34 cellular contexts compared by ENCODE assay signal in genomic region chr11:86922225-86922624, GRCh38. TPM values are rescaled to one million over a fixed set of nuclear protein-coding genes. Genes with fewer than 3 reads are reported as not detected.
"Had no signal": no experiment of that assay in that cellular context is flagged by ENCODE, and none has a peak within 500 bp of the region (broad histone marks: within the 10 kb centered on the region; RNA-seq: fewer than 3 reads in every experiment).

No MANE protein-coding gene starts in this region.

- H3K4me3 Mint-ChIP-seq: activated B cell treated with CpG ODN at 0.5 μM for 24 hours; activated CD4-positive, alpha-beta memory T cell treated with anti-CD3 and anti-CD28 coated beads for 36 hours; activated CD4-positive, alpha-beta T cell treated with anti-CD3 and anti-CD28 coated beads, Interleukin-2, amount 10 ng/mL, durations not matched to agents 24 days and 14 days; activated CD8-positive, alpha-beta T cell treated with anti-CD3 and anti-CD28 coated beads for 36 hours; activated naive CD4-positive, alpha-beta T cell treated with anti-CD3 and anti-CD28 coated beads for 36 hours; activated naive CD8-positive, alpha-beta T cell treated with anti-CD3 and anti-CD28 coated beads for 36 hours; activated T-cell treated with anti-CD3 and anti-CD28 coated beads, Interleukin-2, amount 50 U/mL, for 4 hours; activated T-cell treated with anti-CD3 and anti-CD28 coated beads, Interleukin-2, amount 50 U/mL, for 72 hours; activated T-helper 1 cell treated with anti-CD3 and anti-CD28 coated beads, Interleukin-12 subunit alpha, Interleukin-12 subunit beta, Interleukin-2, Interleukin-4 antibody, amounts not matched to agents 30 ng/mL and 10 ng/mL and 1 ng/mL, durations not matched to agents 14 hours and 24 hours and 36 hours; activated T-helper 17 cell treated with anti-CD3 and anti-CD28 coated beads, Interleukin-2, amount 50 U/mL, for 72 hours; T-helper 1 cell treated with Interleukin-12 subunit alpha and Interleukin-12 subunit beta and Interleukin-4 antibody, amounts not matched to agents 30 μg/mL and 1 μg/mL, for 36 hours; T-helper 2 cell treated with Interferon-gamma antibody and Interleukin-4, amounts not matched to agents 5 μg/mL and 100 μg/mL, for 36 hours had no signal

- H3K36me3 ChIP-seq: adrenal gland, brain microvascular endothelial cell, breast epithelium had no signal

- H3K27ac ChIP-seq: adrenal gland, brain microvascular endothelial cell, breast epithelium, VCaP had no signal

- H3K9me3 Mint-ChIP-seq: activated B cell treated with CpG ODN at 0.5 μM for 24 hours; activated CD4-positive, alpha-beta memory T cell treated with anti-CD3 and anti-CD28 coated beads for 36 hours; activated CD4-positive, alpha-beta T cell treated with anti-CD3 and anti-CD28 coated beads, Interleukin-2, amount 10 ng/mL, durations not matched to agents 24 days and 14 days; activated CD8-positive, alpha-beta T cell treated with anti-CD3 and anti-CD28 coated beads for 36 hours; activated naive CD4-positive, alpha-beta T cell treated with anti-CD3 and anti-CD28 coated beads for 36 hours; activated naive CD4-positive, alpha-beta T cell treated with anti-CD3 and anti-CD28 coated beads, Interleukin-2, amount 50 U/mL, for 72 hours; activated naive CD8-positive, alpha-beta T cell treated with anti-CD3 and anti-CD28 coated beads for 36 hours; activated T-cell treated with anti-CD3 and anti-CD28 coated beads, Interleukin-2, amount 50 U/mL, for 4 hours; activated T-cell treated with anti-CD3 and anti-CD28 coated beads, Interleukin-2, amount 50 U/mL, for 72 hours; activated T-helper 1 cell treated with anti-CD3 and anti-CD28 coated beads, Interleukin-12 subunit alpha, Interleukin-12 subunit beta, Interleukin-2, Interleukin-4 antibody, amounts not matched to agents 30 ng/mL and 10 ng/mL and 1 ng/mL, durations not matched to agents 14 hours and 24 hours and 36 hours; activated T-helper 17 cell treated with anti-CD3 and anti-CD28 coated beads, Interleukin-2, amount 50 U/mL, for 72 hours; T-helper 1 cell treated with Interleukin-12 subunit alpha and Interleukin-12 subunit beta and Interleukin-4 antibody, amounts not matched to agents 30 μg/mL and 1 μg/mL, for 36 hours; T-helper 2 cell treated with Interferon-gamma antibody and Interleukin-4, amounts not matched to agents 5 μg/mL and 100 μg/mL, for 36 hours had no signal

- H3K27ac Mint-ChIP-seq: activated B cell treated with CpG ODN at 0.5 μM for 24 hours; activated CD4-positive, alpha-beta memory T cell treated with anti-CD3 and anti-CD28 coated beads for 36 hours; activated CD4-positive, alpha-beta T cell treated with anti-CD3 and anti-CD28 coated beads, Interleukin-2, amount 10 ng/mL, durations not matched to agents 24 days and 14 days; activated CD8-positive, alpha-beta T cell treated with anti-CD3 and anti-CD28 coated beads for 36 hours; activated naive CD4-positive, alpha-beta T cell treated with anti-CD3 and anti-CD28 coated beads for 36 hours; activated naive CD4-positive, alpha-beta T cell treated with anti-CD3 and anti-CD28 coated beads, Interleukin-2, amount 50 U/mL, for 72 hours; activated naive CD8-positive, alpha-beta T cell treated with anti-CD3 and anti-CD28 coated beads for 36 hours; activated T-cell treated with anti-CD3 and anti-CD28 coated beads, Interleukin-2, amount 50 U/mL, for 72 hours; activated T-helper 1 cell treated with anti-CD3 and anti-CD28 coated beads, Interleukin-12 subunit alpha, Interleukin-12 subunit beta, Interleukin-2, Interleukin-4 antibody, amounts not matched to agents 30 ng/mL and 10 ng/mL and 1 ng/mL, durations not matched to agents 14 hours and 24 hours and 36 hours; activated T-helper 17 cell treated with anti-CD3 and anti-CD28 coated beads, Interleukin-2, amount 50 U/mL, for 72 hours; T-helper 1 cell treated with Interleukin-12 subunit alpha and Interleukin-12 subunit beta and Interleukin-4 antibody, amounts not matched to agents 30 μg/mL and 1 μg/mL, for 36 hours; T-helper 2 cell treated with Interferon-gamma antibody and Interleukin-4, amounts not matched to agents 5 μg/mL and 100 μg/mL, for 36 hours had no signal

- H3K27me3 ChIP-seq: adrenal gland, brain microvascular endothelial cell, breast epithelium had no signal

- H3K4me3 ChIP-seq: adrenal gland, breast epithelium had no signal

- H3K4me1 Mint-ChIP-seq: activated B cell treated with CpG ODN at 0.5 μM for 24 hours; activated CD4-positive, alpha-beta T cell treated with anti-CD3 and anti-CD28 coated beads, Interleukin-2, amount 10 ng/mL, durations not matched to agents 24 days and 14 days; activated naive CD8-positive, alpha-beta T cell treated with anti-CD3 and anti-CD28 coated beads for 36 hours; activated T-helper 17 cell treated with anti-CD3 and anti-CD28 coated beads, Interleukin-2, amount 50 U/mL, for 72 hours had no signal

- H3K36me3 Mint-ChIP-seq: activated CD4-positive, alpha-beta memory T cell treated with anti-CD3 and anti-CD28 coated beads for 36 hours; activated naive CD4-positive, alpha-beta T cell treated with anti-CD3 and anti-CD28 coated beads, Interleukin-2, amount 50 U/mL, for 72 hours; activated naive CD8-positive, alpha-beta T cell treated with anti-CD3 and anti-CD28 coated beads for 36 hours had no signal

- H3K27me3 Mint-ChIP-seq: activated naive CD8-positive, alpha-beta T cell treated with anti-CD3 and anti-CD28 coated beads for 36 hours; activated T-helper 17 cell treated with anti-CD3 and anti-CD28 coated beads, Interleukin-2, amount 50 U/mL, for 72 hours had no signal

- H3K4me1 ChIP-seq: breast epithelium had no signal

- ATAC-seq: activated CD8-positive, alpha-beta T cell treated with anti-CD3 and anti-CD28 coated beads for 36 hours; activated naive CD4-positive, alpha-beta T cell treated with anti-CD3 and anti-CD28 coated beads, Interleukin-2, amount 50 U/mL, for 72 hours; activated T-cell treated with anti-CD3 and anti-CD28 coated beads, Interleukin-2, amount 50 U/mL, for 4 hours; activated T-cell treated with anti-CD3 and anti-CD28 coated beads, Interleukin-2, amount 50 U/mL, for 72 hours; activated T-helper 17 cell treated with anti-CD3 and anti-CD28 coated beads, Interleukin-2, amount 50 U/mL, for 72 hours had no signal

- H3K9me3 ChIP-seq: adrenal gland, breast epithelium had no signal

- DNase-seq: activated B cell treated with CpG ODN at 0.5 μM for 24 hours; activated CD4-positive, alpha-beta memory T cell treated with anti-CD3 and anti-CD28 coated beads for 36 hours; activated CD4-positive, alpha-beta T cell treated with anti-CD3 and anti-CD28 coated beads for 4 hours; activated CD4-positive, alpha-beta T cell treated with anti-CD3 and anti-CD28 coated beads, Interleukin-2, amount 10 ng/mL, durations not matched to agents 24 days and 14 days; activated CD4-positive, alpha-beta T cell treated with anti-CD3 and anti-CD28 coated beads, Interleukin-2, amount 50 U/mL, for 1 hour; activated CD4-positive, alpha-beta T cell treated with anti-CD3 and anti-CD28 coated beads, Interleukin-2, amount 50 U/mL, for 4 hours; activated CD4-positive, CD25-positive, alpha-beta regulatory T cell treated with anti-CD3 and anti-CD28 coated beads, Interleukin-2, amount 50 U/mL, for 72 hours; activated CD8-positive, alpha-beta memory T cell treated with anti-CD3 and anti-CD28 coated beads, Interleukin-2, amount 50 U/mL, for 4 hours; activated CD8-positive, alpha-beta T cell treated with anti-CD3 and anti-CD28 coated beads for 36 hours; activated effector memory CD4-positive, alpha-beta T cell treated with anti-CD3 and anti-CD28 coated beads, Interleukin-2, amount 50 U/mL, for 16 hours; activated gamma-delta T cell treated with Interleukin-2 at 50 U/mL for 16 hours; activated naive CD4-positive, alpha-beta T cell; activated naive CD4-positive, alpha-beta T cell treated with anti-CD3 and anti-CD28 coated beads for 36 hours; activated naive CD4-positive, alpha-beta T cell treated with anti-CD3 and anti-CD28 coated beads, Interleukin-2, amount 50 U/mL, for 16 hours; activated naive CD8-positive, alpha-beta T cell treated with anti-CD3 and anti-CD28 coated beads for 36 hours; activated T-cell treated with anti-CD3 and anti-CD28 coated beads for 4 hours; activated T-cell treated with anti-CD3 and anti-CD28 coated beads, Interleukin-2, amount 50 U/mL, for 1 hour; activated T-cell treated with anti-CD3 and anti-CD28 coated beads, Interleukin-2, amount 50 U/mL, for 4 hours; activated T-cell treated with anti-CD3 and anti-CD28 coated beads, Interleukin-2, amount 50 U/mL, for 72 hours; adrenal gland; amniotic stem cell; aorta; brain microvascular endothelial cell; central memory CD4-positive, alpha-beta T cell; T-helper 1 cell; T-helper 2 cell; T-helper 9 cell had no signal

RNA-seq across cellular contexts. Expression of gene FZD4, which starts 33.0 kb away (rescaled TPM):
- total RNA-seq: activated B cell treated with CpG ODN at 0.5 μM for 24 hours; activated CD4-positive, alpha-beta T cell treated with anti-CD3 and anti-CD28 coated beads, Interleukin-2, amount 10 ng/mL, durations not matched to agents 24 days and 14 days had no signal
